In the genomic region with DNA sequence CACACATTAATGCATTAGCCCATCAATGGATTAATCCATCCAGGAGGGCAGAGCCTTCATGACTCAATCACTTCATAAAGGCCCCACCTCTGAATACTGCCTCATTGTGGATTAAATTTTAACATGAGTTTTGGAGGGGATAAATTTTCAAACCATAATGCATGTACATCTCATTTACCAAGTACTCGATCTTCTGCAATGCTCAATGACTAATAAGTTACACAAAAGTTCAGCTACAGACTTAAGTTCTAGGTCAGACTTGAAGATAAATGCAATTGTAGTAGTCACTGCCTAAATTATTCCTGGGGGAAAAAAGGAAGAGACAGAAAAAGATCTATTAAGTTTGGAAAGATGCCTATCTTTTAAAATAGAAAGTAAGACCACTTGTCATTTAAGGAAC, we compare ENCODE assay signal across 23 cellular contexts.
"Had no signal": no experiment of that assay in that cellular context is flagged by ENCODE, and none has a peak within 500 bp of the region (broad histone marks: within the 10 kb centered on the region; RNA-seq: fewer than 3 reads in every experiment).

No MANE protein-coding gene starts in this region.

- H3K27me3 ChIP-seq: body of pancreas, gastrocnemius medialis, ovary, right lobe of liver, vagina had no signal

- ATAC-seq: activated CD4-positive, alpha-beta T cell treated with anti-CD3 and anti-CD28 coated beads for 36 hours; activated naive CD8-positive, alpha-beta T cell treated with anti-CD3 and anti-CD28 coated beads, Interleukin-2, amount 50 U/mL, for 24 hours; activated T-cell treated with anti-CD3 and anti-CD28 coated beads, Interleukin-2, amount 50 U/mL, for 72 hours; body of pancreas; gastrocnemius medialis; left cardiac atrium; natural killer cell treated with Interleukin-12 subunit alpha and Interleukin-12 subunit beta and Interleukin-15 and Interleukin-18, amount 100 ng/mL, for 72 hours; psoas muscle; right lobe of liver had no signal

- H3K9me3 ChIP-seq: body of pancreas, gastrocnemius medialis, ovary, psoas muscle, right lobe of liver, thoracic aorta, vagina had no signal

- H3K4me1 ChIP-seq: body of pancreas, gastrocnemius medialis, psoas muscle had no signal

- DNase-seq: activated B cell treated with CpG ODN at 0.5 μM for 24 hours; activated CD4-positive, alpha-beta memory T cell treated with anti-CD3 and anti-CD28 coated beads for 36 hours; activated CD4-positive, alpha-beta T cell treated with anti-CD3 and anti-CD28 coated beads for 36 hours; activated effector memory CD4-positive, alpha-beta T cell treated with Interleukin-2 at 50 U/mL for 16 hours; activated naive CD4-positive, alpha-beta T cell treated with anti-CD3 and anti-CD28 coated beads, Interleukin-2, amount 10 ng/mL, durations not matched to agents 7 days and 5 days; activated naive CD8-positive, alpha-beta T cell treated with anti-CD3 and anti-CD28 coated beads, Interleukin-2, amount 50 U/mL, for 24 hours; activated T-cell treated with anti-CD3 and anti-CD28 coated beads, Interleukin-2, amount 50 U/mL, for 72 hours; anterior cingulate cortex; body of pancreas; caudate nucleus; effector CD4-positive, alpha-beta T cell; gastrocnemius medialis; hippocampal formation; left cardiac atrium; ovary; psoas muscle; right lobe of liver; stimulated activated CD4-positive, alpha-beta T cell treated with anti-CD3 and anti-CD28 coated beads, Interleukin-4, amount 100 ng/mL, for 1 hour; stimulated activated naive CD4-positive, alpha-beta T cell; T1000 had no signal

- H3K36me3 ChIP-seq: gastrocnemius medialis, ovary, right lobe of liver, thoracic aorta, vagina had no signal

- H3K27ac ChIP-seq: body of pancreas, gastrocnemius medialis, ovary, psoas muscle, right lobe of liver, thoracic aorta, vagina had no signal

- H3K4me3 ChIP-seq: body of pancreas, gastrocnemius medialis, ovary, psoas muscle, right lobe of liver, thoracic aorta, vagina had no signal
